Comparison of ENCODE assay signal across 15 cellular contexts in the genomic region with DNA sequence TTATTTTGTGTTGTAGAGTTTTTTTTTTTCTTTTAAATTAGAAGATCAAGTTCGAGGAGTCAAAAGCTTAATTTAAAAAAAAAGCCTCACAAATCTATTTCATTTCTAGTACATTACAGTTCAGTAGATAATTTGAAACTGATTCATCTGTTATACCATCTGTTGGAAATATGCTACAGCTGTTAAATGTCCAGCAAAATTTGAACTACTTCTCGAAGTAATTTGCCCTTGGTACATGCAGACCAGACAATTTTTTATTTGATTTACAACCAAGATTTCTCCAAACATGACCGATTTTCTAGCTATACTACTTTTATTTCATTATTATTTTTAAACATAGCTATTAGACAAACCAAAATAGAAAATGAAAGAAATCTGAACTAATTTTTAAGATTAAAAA.
"Had no signal": no experiment of that assay in that cellular context is flagged by ENCODE, and none has a peak within 500 bp of the region (broad histone marks: within the 10 kb centered on the region; RNA-seq: fewer than 3 reads in every experiment).

No MANE protein-coding gene starts in this region.

- H3K36me3 ChIP-seq: left ventricle myocardium inferior, lower lobe of right lung had no signal

- H3K27me3 ChIP-seq: foreskin keratinocyte had no signal

- DNase-seq: effector CD4-positive, alpha-beta T cell; endodermal cell; erythroblast; foreskin keratinocyte; immature natural killer cell; kidney; left cardiac atrium; left ventricle myocardium inferior; lower lobe of right lung; natural killer cell; right cardiac atrium; stimulated activated CD4-positive, alpha-beta T cell treated with anti-CD3 and anti-CD28 coated beads, Interleukin-2, amount 100 ng/mL, for 48 hours; stimulated activated naive CD4-positive, alpha-beta T cell treated with Interleukin-2 at 50 U/mL for 16 hours; trophoblast cell had no signal

- H3K4me3 ChIP-seq: left ventricle myocardium inferior, lower lobe of right lung, smooth muscle cell had no signal
